Comparison of ENCODE assay signal across 15 cellular contexts in the genomic region with DNA sequence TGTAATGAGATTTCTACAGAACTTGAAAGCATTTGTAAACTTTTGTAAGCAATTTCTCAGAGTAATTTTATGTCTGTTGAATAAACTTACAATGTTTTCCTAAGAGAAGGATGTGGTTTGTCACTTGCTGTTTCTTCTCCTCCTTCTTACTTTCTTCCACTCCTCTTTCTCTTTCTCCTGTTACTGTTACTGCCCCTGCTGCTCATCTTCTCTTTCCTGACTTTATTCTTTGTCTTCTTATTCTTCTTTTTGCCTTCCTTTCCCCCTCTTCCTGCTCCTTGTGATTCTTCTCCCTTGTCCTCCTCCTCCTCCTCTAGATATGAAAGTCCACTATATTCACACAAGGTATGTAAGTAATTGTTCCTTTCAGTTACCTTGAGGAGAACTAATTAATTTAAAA. TPM values are rescaled to one million over a fixed set of nuclear protein-coding genes. Genes with fewer than 3 reads are reported as not detected.
DNase-seq lines count a peak whose midpoint lies in the region; ATAC-seq and TF ChIP-seq lines count a peak whose summit lies in the region.
"Had no signal": no experiment of that assay in that cellular context is flagged by ENCODE, and none has a peak within 500 bp of the region (broad histone marks: within the 10 kb centered on the region; RNA-seq: fewer than 3 reads in every experiment).

No MANE protein-coding gene starts in this region.

- no peak for ATAC-seq in activated naive CD8-positive, alpha-beta T cell treated with anti-CD3 and anti-CD28 coated beads, Interleukin-2, amount 50 U/mL, for 24 hours
- ATAC-seq in left cardiac atrium = no peak
- no peak for ATAC-seq in Right ventricle myocardium superior (ENCODE audit: poor library complexity)
- no peak for ATAC-seq in GM19467 (IDR thresholded peaks at IDR 0.05; ENCODE audit: unreplicated experiment)

- TF ChIP-seq CTCF in osteocyte (IDR thresholded peaks at IDR 0.05) = no peak

- H3K27ac ChIP-seq in BLaER1 (peak overlapping the region; percentile 82), KOPT-K1 (ENCODE audit: low read depth, low read length, poor library complexity, severe bottlenecking) (peak overlapping the region; percentile 84)

- no peaks in the 10 kb centered on the region for H3K27me3 Mint-ChIP-seq in activated naive CD8-positive, alpha-beta T cell treated with anti-CD3 and anti-CD28 coated beads, Interleukin-2, amount 50 U/mL, for 24 hours
- H3K27me3 Mint-ChIP-seq in osteocyte (ENCODE audit: unreplicated experiment) = no peaks in the 10 kb centered on the region
- H3K27me3 Mint-ChIP-seq: activated T-cell treated with anti-CD3 and anti-CD28 coated beads, Interleukin-2, amount 50 U/mL, for 24 hours had no signal

- H3K4me1 Mint-ChIP-seq in activated naive CD8-positive, alpha-beta T cell treated with anti-CD3 and anti-CD28 coated beads, Interleukin-2, amount 50 U/mL, for 24 hours = peaks cover 49% of the 10 kb centered on the region
- H3K4me1 Mint-ChIP-seq in osteocyte (ENCODE audit: unreplicated experiment) = peaks cover 27% of the 10 kb centered on the region

- peak overlapping the region; percentile 84 for H3K4me2 ChIP-seq in BLaER1
- H3K4me2 ChIP-seq: SK-N-SH had no signal

- intact Hi-C loops in left cardiac atrium (cut with DNase I) = no loop called here
- intact Hi-C loops in Right ventricle myocardium superior (cut with DNase I) = no loop called here

- H3K4me3 Mint-ChIP-seq in activated naive CD8-positive, alpha-beta T cell treated with anti-CD3 and anti-CD28 coated beads, Interleukin-2, amount 50 U/mL, for 24 hours = peak overlapping the region; percentile 60
- H3K4me3 Mint-ChIP-seq in osteocyte (ENCODE audit: unreplicated experiment) = peak overlapping the region; percentile 61
- H3K4me3 Mint-ChIP-seq: activated T-cell treated with anti-CD3 and anti-CD28 coated beads, Interleukin-2, amount 50 U/mL, for 24 hours had no signal

- DNase-seq in activated naive CD8-positive, alpha-beta T cell treated with anti-CD3 and anti-CD28 coated beads, Interleukin-2, amount 50 U/mL, for 24 hours = no peak
- DNase-seq in osteocyte (ENCODE audit: extremely low spot score, unreplicated experiment) = no peak
- no peak for DNase-seq in left cardiac atrium
- no peak for DNase-seq in EL
- no peak for DNase-seq in Right ventricle myocardium superior
- DNase-seq: activated CD4-positive, CD25-positive, alpha-beta regulatory T cell; activated T-cell treated with anti-CD3 and anti-CD28 coated beads, Interleukin-2, amount 50 U/mL, for 24 hours; DMS79 treated with DMSO at 0.1 percent for 48 hours; NCI-H2171; occipital lobe; SK-N-SH had no signal

- H3K4me1 ChIP-seq in BLaER1 = peaks cover 52% of the 10 kb centered on the region

- H3K27ac Mint-ChIP-seq in activated naive CD8-positive, alpha-beta T cell treated with anti-CD3 and anti-CD28 coated beads, Interleukin-2, amount 50 U/mL, for 24 hours = no peak overlapping the region
- H3K27ac Mint-ChIP-seq in osteocyte (ENCODE audit: unreplicated experiment) = peak overlapping the region; percentile 12
- H3K27ac Mint-ChIP-seq: activated T-cell treated with anti-CD3 and anti-CD28 coated beads, Interleukin-2, amount 50 U/mL, for 24 hours had no signal

- H3K36me3 ChIP-seq in BLaER1 (peaks cover 15% of the 10 kb centered on the region; the same call in 1 of the 2 replicates), KOPT-K1 (ENCODE audit: insufficient read depth, low read length) (no peaks in the 10 kb centered on the region)

- peaks cover 5% of the 10 kb centered on the region for H3K9me3 Mint-ChIP-seq in activated naive CD8-positive, alpha-beta T cell treated with anti-CD3 and anti-CD28 coated beads, Interleukin-2, amount 50 U/mL, for 24 hours
- peaks cover 3% of the 10 kb centered on the region for H3K9me3 Mint-ChIP-seq in osteocyte (ENCODE audit: unreplicated experiment)

- H3K9me3 ChIP-seq in BLaER1 = peaks cover 45% of the 10 kb centered on the region
- peaks cover 29% of the 10 kb centered on the region for H3K9me3 ChIP-seq in KOPT-K1 (ENCODE audit: insufficient read depth, low read length, poor library complexity, severe bottlenecking)

- H4K20me1 ChIP-seq in BLaER1 = no peaks in the 10 kb centered on the region

- H3K36me3 Mint-ChIP-seq in activated naive CD8-positive, alpha-beta T cell treated with anti-CD3 and anti-CD28 coated beads, Interleukin-2, amount 50 U/mL, for 24 hours (ENCODE audit: low read depth) = peaks cover 4% of the 10 kb centered on the region
- H3K36me3 Mint-ChIP-seq in osteocyte (ENCODE audit: unreplicated experiment) = no peaks in the 10 kb centered on the region

- H3K4me3 ChIP-seq in BLaER1 = no peak overlapping the region
- H3K4me3 ChIP-seq: lung had no signal

- H3K9ac ChIP-seq in BLaER1 = peak overlapping the region; percentile 47; the same call in 1 of the 2 replicates
- H3K9ac ChIP-seq: SK-N-SH had no signal

- no peaks in the 10 kb centered on the region for H3K27me3 ChIP-seq in BLaER1

RNA-seq across cellular contexts. Expression of a gene that starts 31.1 kb away (rescaled TPM):
- total RNA-seq in osteocyte (not detected in 2 replicates), left cardiac atrium (under 1 TPM in 1 of 2 donors, not detected in 1; 0.32 TPM), Right ventricle myocardium superior (not detected)
